9 cellular contexts compared by ENCODE assay signal in genomic region chr14:37246427-37246829, GRCh38. TPM values are rescaled to one million over a fixed set of nuclear protein-coding genes. Genes with fewer than 3 reads are reported as not detected.
A peak's percentile ranks its signal among the peaks of the same experiment; 100 is the strongest.
DNase-seq lines count a peak whose midpoint lies in the region; ATAC-seq, FAIRE-seq and TF ChIP-seq lines count a peak whose summit lies in the region.
"Had no signal": no experiment of that assay in that cellular context is flagged by ENCODE, and none has a peak within 500 bp of the region (broad histone marks: within the 10 kb centered on the region; RNA-seq: fewer than 3 reads in every experiment).

No MANE protein-coding gene starts in this region.

- H3K9me3 ChIP-seq in HepG2 (ENCODE audit: low read length), result no peaks in the 10 kb centered on the region

- peaks cover 0 to 7% of the 10 kb centered on the region in 2 experiments; a peak in 1 of 5 replicates for H3K36me3 ChIP-seq in HepG2 (replicated peaks in 1 of 2; ENCODE audit: control insufficient read depth in 1 of 2, insufficient read depth in 2 of 2, low read length in 2 of 2)

- TF ChIP-seq CTCF in brain (conservative IDR thresholded peaks at IDR 0.05) (peak; percentile 84 to 91), HepG2 (CRISPR knock-in tag; IDR thresholded peaks at IDR 0.05) (peak; percentile 88)

- CTCF ChIA-PET in HepG2 (lab: Yijun Ruan, JAX; ENCODE audit: low intra/inter-chr PET ratio, low total read pairs), result interaction anchor here (0.6 to 4.0 kb wide), 8 partner anchors 14 to 644 kb away, joined by 3 to 77 read pairs (median 10); partner anchors contain the start of genes FOXA1 and TTC6

- H3K36me3 Mint-ChIP-seq in brain (no peaks in the 10 kb centered on the region), immature natural killer cell (no peaks in the 10 kb centered on the region)
- H3K36me3 Mint-ChIP-seq in activated T-helper 2 cell treated with anti-CD3 and anti-CD28 coated beads, Interferon-gamma antibody, Interleukin-2, Interleukin-4, amounts not matched to agents 10 μg/mL and 5 μg/mL and 100 μg/mL, durations not matched to agents 14 hours and 24 hours and 36 hours (ENCODE audit: low read depth), result no peaks in the 10 kb centered on the region
- H3K36me3 Mint-ChIP-seq: memory B cell had no signal

- TF ChIP-seq RAD21 in HepG2 (CRISPR knock-in tag; IDR thresholded peaks at IDR 0.05), result peak; percentile 93

- H3K4me3 ChIP-seq in HepG2 (replicated peaks in 1 of 3; ENCODE audit: insufficient read depth in 1 of 3, low read depth in 2 of 3, low read length in 3 of 3), result no peak overlapping the region

- peak; percentile 79 for ATAC-seq in HepG2
- no peak for ATAC-seq in HG03460 (IDR thresholded peaks at IDR 0.05; ENCODE audit: unreplicated experiment)

- POLR2A ChIA-PET in HepG2 (lab: Yijun Ruan, JAX), result interaction anchor here (0.9 to 2.2 kb wide), 2 partner anchors 347 to 349 kb away, joined by 3 to 6 read pairs; partner anchors contain the start of genes FOXA1 and TTC6

- no peak for TF ChIP-seq POLR2A in HepG2 (IDR thresholded peaks at IDR 0.05; ENCODE audit: insufficient read depth in 1 of 2, low read depth in 2 of 2, low read length in 2 of 2)

- H3K9me3 Mint-ChIP-seq in brain (no peaks in the 10 kb centered on the region), immature natural killer cell (peaks cover 0 to 6% (median 0%) of the 10 kb centered on the region in 6 donors)
- H3K9me3 Mint-ChIP-seq in activated T-helper 2 cell treated with anti-CD3 and anti-CD28 coated beads, Interferon-gamma antibody, Interleukin-2, Interleukin-4, amounts not matched to agents 10 μg/mL and 5 μg/mL and 100 μg/mL, durations not matched to agents 14 hours and 24 hours and 36 hours, result no peaks in the 10 kb centered on the region
- H3K9me3 Mint-ChIP-seq: memory B cell had no signal

- H4K20me1 ChIP-seq in HepG2 (ENCODE audit: insufficient read depth, low read length), result no peaks in the 10 kb centered on the region

- intact Hi-C loops in HepG2 (cut with micrococcal nuclease; ENCODE audit: unreplicated experiment), result loop anchor here (1.0 to 10.0 kb wide), 6 partner anchors 301 to 768 kb away; no protein-coding TSS in a partner anchor
- intact Hi-C loops in activated T-helper 2 cell treated with anti-CD3 and anti-CD28 coated beads, Interferon-gamma antibody, Interleukin-2, Interleukin-4, amounts not matched to agents 10 μg/mL and 5 μg/mL and 100 μg/mL, durations not matched to agents 14 hours and 24 hours and 36 hours (cut with micrococcal nuclease), result no loop called here

- H3K27me3 ChIP-seq in HepG2 (ENCODE audit: control insufficient read depth in 1 of 2, insufficient read depth in 2 of 2, low read length in 2 of 2), result no peaks in the 10 kb centered on the region

- H3K9ac ChIP-seq in HepG2 (ENCODE audit: insufficient read depth, low read depth, low read length), result no peak overlapping the region

- no peak overlapping the region for H3K27ac Mint-ChIP-seq in brain
- H3K27ac Mint-ChIP-seq in immature natural killer cell, result no peak overlapping the region
- no peak overlapping the region for H3K27ac Mint-ChIP-seq in activated T-helper 2 cell treated with anti-CD3 and anti-CD28 coated beads, Interferon-gamma antibody, Interleukin-2, Interleukin-4, amounts not matched to agents 10 μg/mL and 5 μg/mL and 100 μg/mL, durations not matched to agents 14 hours and 24 hours and 36 hours
- H3K27ac Mint-ChIP-seq: memory B cell had no signal

- H3K4me1 ChIP-seq in HepG2 (ENCODE audit: insufficient read depth, low read length), result peaks cover 33% of the 10 kb centered on the region

- H3K4me1 Mint-ChIP-seq in brain, result peaks cover 3% of the 10 kb centered on the region
- H3K4me1 Mint-ChIP-seq in immature natural killer cell, result no peaks in the 10 kb centered on the region
- H3K4me1 Mint-ChIP-seq in activated T-helper 2 cell treated with anti-CD3 and anti-CD28 coated beads, Interferon-gamma antibody, Interleukin-2, Interleukin-4, amounts not matched to agents 10 μg/mL and 5 μg/mL and 100 μg/mL, durations not matched to agents 14 hours and 24 hours and 36 hours (ENCODE audit: low read depth), result no peaks in the 10 kb centered on the region
- H3K4me1 Mint-ChIP-seq: memory B cell had no signal

- H3K4me3 Mint-ChIP-seq in brain (no peak overlapping the region), immature natural killer cell (no peak overlapping the region)
- no peak overlapping the region for H3K4me3 Mint-ChIP-seq in activated T-helper 2 cell treated with anti-CD3 and anti-CD28 coated beads, Interferon-gamma antibody, Interleukin-2, Interleukin-4, amounts not matched to agents 10 μg/mL and 5 μg/mL and 100 μg/mL, durations not matched to agents 14 hours and 24 hours and 36 hours (ENCODE audit: low read depth)
- H3K4me3 Mint-ChIP-seq: memory B cell had no signal

- in situ Hi-C loops in HepG2 (cut with HindIII; ENCODE audit: extremely low pct_ligation_motif_present, low pct_unique_long_range_greater_than_20kb), result loop anchor here (10.0 kb wide), 1 partner anchor 458 kb away; no protein-coding TSS in a partner anchor

- H3K27me3 Mint-ChIP-seq in brain, result no peaks in the 10 kb centered on the region
- H3K27me3 Mint-ChIP-seq in immature natural killer cell (ENCODE audit: low read depth in 3 of 3), result no peaks in the 10 kb centered on the region
- H3K27me3 Mint-ChIP-seq in activated T-helper 2 cell treated with anti-CD3 and anti-CD28 coated beads, Interferon-gamma antibody, Interleukin-2, Interleukin-4, amounts not matched to agents 10 μg/mL and 5 μg/mL and 100 μg/mL, durations not matched to agents 14 hours and 24 hours and 36 hours (ENCODE audit: low read depth), result no peaks in the 10 kb centered on the region
- H3K27me3 Mint-ChIP-seq: memory B cell had no signal

- no peak overlapping the region for H3K27ac ChIP-seq in HepG2 (ENCODE audit: extremely low read length, insufficient read depth, low read length)

- BruUV-seq in HepG2 (replicated peaks; lab: Mats Ljungman, UMichigan), result no TSS peak

- H2AFZ ChIP-seq in HepG2 (ENCODE audit: low read length), result no peak overlapping the region

- FAIRE-seq in HepG2 (lab: Jason Lieb, UNC), result peak; percentile 47

- DNase-seq in COLO829 (ENCODE audit: low spot score) (peak; percentile 38), H4 (ENCODE audit: low spot score) (peak; percentile 45), NCI-H2227 treated with DMSO at 0.1 percent for 48 hours (lab: John Stamatoyannopoulos, UW) (peak; percentile 37), HepG2 (ENCODE audit: low spot score) (peak; percentile 86), immature natural killer cell (no peak)
- no peak for DNase-seq in activated T-helper 2 cell treated with anti-CD3 and anti-CD28 coated beads, Interferon-gamma antibody, Interleukin-2, Interleukin-4, amounts not matched to agents 10 μg/mL and 5 μg/mL and 100 μg/mL, durations not matched to agents 14 hours and 24 hours and 36 hours (ENCODE audit: low spot score)

- TF ChIP-seq EP300 in HepG2 (IDR thresholded peaks at IDR 0.05; ENCODE audit: low read depth in 2 of 2, low read length in 2 of 2) (peak in 1 of 2 experiments; percentile 37; a peak in 1 of 4 replicates), HepG2 (CRISPR knock-in tag; IDR thresholded peaks at IDR 0.05; ENCODE audit: borderline replicate concordance) (no peak)

- no peak overlapping the region for H3K4me2 ChIP-seq in HepG2 (ENCODE audit: low read depth, low read length)

- no peaks in the 10 kb centered on the region for H3K79me2 ChIP-seq in HepG2 (ENCODE audit: insufficient read depth, low read length)

TF ChIP-seq in HepG2, 621 proteins besides CTCF, POLR2A, EP300 and RAD21 (continues in another document):
- TF ChIP-seq MBNL3 (CRISPR knock-in tag; conservative IDR thresholded peaks at IDR 0.05) (0 out of 2 replicates have a peak, but pooled peaks have one; percentile 33), THAP11 (CRISPR knock-in tag; IDR thresholded peaks at IDR 0.05) (no peak), CHD4 (IDR thresholded peaks at IDR 0.05; ENCODE audit: borderline replicate concordance, low read length) (peak; percentile 74; the same call in 1 of the 2 replicates)

RNA-seq across cellular contexts. Expression of gene MIPOL1, which starts 48.7 kb away (rescaled TPM):
- total RNA-seq in H4 (2014; rRNA removed; shearing (Covaris generic)), result 0.06 TPM in 1 of 2 replicates, not detected in the other
- 2.1 TPM for polyA plus RNA-seq in brain (ENCODE audit: insufficient read depth, low read depth, low replicate concordance)
- 34.2 and 35.2 TPM in 2 replicates for total RNA-seq in HepG2 (2016; rRNA removed; fragmentation: Illumina TruSeq; extraction: Trizol)
- total RNA-seq in HepG2 (2016; cell fraction: cytosol; rRNA removed; fragmentation: Illumina TruSeq; extraction: Trizol; ENCODE audit: low read depth), result 30.4 and 34.3 TPM in 2 replicates
- total RNA-seq in HepG2 (2016; cell fraction: insoluble cytoplasmic fraction; rRNA removed; fragmentation: Illumina TruSeq; extraction: Trizol), result 33.9 and 35.4 TPM in 2 replicates
- 22.8 and 24.9 TPM in 2 replicates for total RNA-seq in HepG2 (2016; cell fraction: membrane; rRNA removed; fragmentation: Illumina TruSeq; extraction: Trizol)
- total RNA-seq in HepG2 (2016; cell fraction: nucleus; rRNA removed; fragmentation: Illumina TruSeq; extraction: Trizol), result 104 and 116 TPM in 2 replicates
- polyA plus RNA-seq in HepG2 (2011; rRNA removed), result 6.9 and 8.6 TPM in 2 replicates
- 3.3 and 4.8 TPM in 2 replicates for polyA plus RNA-seq in HepG2 (2011; cell fraction: cytosol; rRNA removed)
- 7.2 and 8.4 TPM in 2 replicates for polyA plus RNA-seq in HepG2 (2011; cell fraction: nucleus; rRNA removed)
- 15.0 and 17.1 TPM in 2 replicates for polyA plus RNA-seq in HepG2 (2012)
- polyA plus RNA-seq in HepG2 (2016; cell fraction: cytosol; fragmentation: Illumina TruSeq; extraction: Trizol; ENCODE audit: low read depth), result 3.4 and 3.6 TPM in 2 replicates
- 22.0 and 22.6 TPM in 2 replicates for polyA plus RNA-seq in HepG2 (2016; cell fraction: insoluble cytoplasmic fraction; fragmentation: Illumina TruSeq; extraction: Trizol; ENCODE audit: low read depth)
- 5.8 and 6.4 TPM in 2 replicates for polyA plus RNA-seq in HepG2 (2016; cell fraction: membrane; fragmentation: Illumina TruSeq; extraction: Trizol; ENCODE audit: low read depth)
- polyA plus RNA-seq in HepG2 (2016; cell fraction: nucleus; fragmentation: Illumina TruSeq; extraction: Trizol; ENCODE audit: insufficient read depth, low read depth), result 23.3 and 24.7 TPM in 2 replicates
- polyA minus RNA-seq in HepG2 (2011; rRNA and poly(A)+ RNA removed; ENCODE audit: low replicate concordance), result 7.9 and 21.8 TPM in 2 replicates
- 20.5 and 21.5 TPM in 2 replicates for polyA minus RNA-seq in HepG2 (2011; cell fraction: cytosol; rRNA and poly(A)+ RNA removed)
- polyA minus RNA-seq in HepG2 (2011; cell fraction: nucleus; rRNA and poly(A)+ RNA removed), result 195 and 223 TPM in 2 replicates
- polyA plus RNA-seq in immature natural killer cell, result not detected
- not detected in 2 replicates for total RNA-seq in activated T-helper 2 cell treated with anti-CD3 and anti-CD28 coated beads, Interferon-gamma antibody, Interleukin-2, Interleukin-4, amounts not matched to agents 10 μg/mL and 5 μg/mL and 100 μg/mL, durations not matched to agents 14 hours and 24 hours and 36 hours

Comparison
In these comparisons a context has a peak if more than half of its experiments do, and no peak if none do; other contexts are left out.
1. DNase-seq: peak in COLO829 (single experiment), H4 (single experiment), NCI-H2227 treated with DMSO at 0.1 percent for 48 hours (single experiment) and HepG2 (single experiment); none in immature natural killer cell (0 of 3) and activated T-helper 2 cell treated with anti-CD3 and anti-CD28 coated beads, Interferon-gamma antibody, Interleukin-2, Interleukin-4, amounts not matched to agents 10 μg/mL and 5 μg/mL and 100 μg/mL, durations not matched to agents 14 hours and 24 hours and 36 hours (single experiment).
2. RNA of gene MIPOL1, which starts 48.7 kb away (total RNA-seq): 22.8 to 116 TPM in HepG2; 0.06 TPM in H4 and not detected in activated T-helper 2 cell treated with anti-CD3 and anti-CD28 coated beads, Interferon-gamma antibody, Interleukin-2, Interleukin-4, amounts not matched to agents 10 μg/mL and 5 μg/mL and 100 μg/mL, durations not matched to agents 14 hours and 24 hours and 36 hours; every median in the first group is over 10 times any median in the second.